In the genomic region with DNA sequence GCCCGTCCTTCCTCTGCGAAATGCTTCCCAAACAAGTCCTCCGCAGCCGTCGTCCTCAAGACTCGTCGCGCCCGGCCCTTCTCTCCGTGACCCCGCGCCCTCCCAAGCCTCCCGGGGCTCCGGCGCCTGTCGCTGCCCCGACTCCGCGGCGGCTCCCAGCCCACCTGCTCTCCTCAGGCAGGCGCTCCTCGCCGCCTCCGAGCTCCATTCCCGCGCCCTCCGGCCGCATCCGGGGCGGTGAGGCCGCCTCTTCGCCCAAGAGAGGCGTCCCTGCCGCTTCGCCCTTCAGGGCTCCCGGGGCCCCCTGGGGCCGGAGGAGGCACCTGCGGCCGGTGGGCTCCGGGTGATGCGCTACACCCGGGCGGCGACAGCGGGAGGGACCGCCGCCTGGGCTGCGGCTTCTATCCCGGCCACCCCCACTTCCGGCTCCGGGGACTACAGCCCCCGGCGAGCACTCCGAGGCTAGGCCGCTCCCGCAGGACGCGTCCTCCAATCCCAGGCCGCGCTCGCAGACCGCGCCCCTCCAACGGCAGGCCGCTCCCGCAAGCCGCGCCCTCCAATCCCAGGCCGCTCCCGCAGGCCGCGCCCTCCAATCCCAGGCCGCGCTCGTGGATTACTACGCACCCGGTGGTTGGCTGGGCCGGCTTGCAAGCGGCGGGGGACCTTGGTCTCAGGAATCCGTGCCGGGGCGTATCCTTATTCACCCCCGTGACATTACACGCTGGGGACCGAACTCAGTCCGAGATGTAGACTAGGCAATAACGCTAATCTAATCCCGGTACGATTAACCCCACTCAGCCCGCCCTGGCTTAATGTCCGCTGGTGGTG, we compare ENCODE assay signal across 8 cellular contexts. TPM values are rescaled to one million over a fixed set of nuclear protein-coding genes. Genes with fewer than 3 reads are reported as not detected.
DNase-seq lines count a peak whose midpoint lies in the region; ATAC-seq and TF ChIP-seq lines count a peak whose summit lies in the region.

A gene (minus strand): TSS at position 414 of the 828 bp plus-strand sequence. CDS start 185 bp downstream, at position 229.

- H3K27ac ChIP-seq in AG04450 (ENCODE audit: low read depth, low read length): peak within 1 kb of the TSS; percentile 33
- peak within 1 kb of the TSS; percentile 72 for H3K27ac ChIP-seq in WERI-Rb-1
- peak within 1 kb of the TSS; percentile 65 for H3K27ac ChIP-seq in mammary epithelial cell (ENCODE audit: insufficient read depth, low read depth, low read length)
- no peak within 1 kb of the TSS for H3K27ac ChIP-seq in iPS-20b (ENCODE audit: low read length)
- peak within 1 kb of the TSS; percentile 66 to 93 (median 87) for H3K27ac ChIP-seq in skin epidermis

- peak within 1 kb of the TSS; percentile 80 for H3K4me3 ChIP-seq in AG04450 (ENCODE audit: low read depth, low read length)
- H3K4me3 ChIP-seq in WERI-Rb-1 (ENCODE audit: low read depth, low read length): peak within 1 kb of the TSS; percentile 71
- H3K4me3 ChIP-seq in mammary epithelial cell (replicated peaks in 1 of 3; ENCODE audit: insufficient read depth in 1 of 3, low read depth in 2 of 3, low read length in 3 of 3): peak within 1 kb of the TSS; percentile 53 to 83 (median 81)
- peak within 1 kb of the TSS; percentile 92 for H3K4me3 ChIP-seq in iPS-20b (ENCODE audit: low read length)
- peak within 1 kb of the TSS; percentile 56 to 97 (median 91) for H3K4me3 ChIP-seq in skin epidermis

- WGBS in mammary epithelial cell (ENCODE audit: low coverage, missing lambda C conversion rate): 4% methylated on average over 17 of the region's 92 CpGs

- H3K4me1 ChIP-seq in mammary epithelial cell (ENCODE audit: insufficient read depth, low read length) (peaks cover 15% of the 10 kb centered on the region), iPS-20b (ENCODE audit: insufficient read depth, low read length) (no peaks in the 10 kb centered on the region)

- peak; percentile 79 for DNase-seq in AG04450 (ENCODE audit: low read depth, low spot score)
- peak; percentile 98 for DNase-seq in NCI-H2227 (lab: John Stamatoyannopoulos, UW; ENCODE audit: unreplicated experiment)
- DNase-seq in WERI-Rb-1: peak; percentile 91
- peak; percentile 96 for DNase-seq in mammary epithelial cell

- no TSS peak for BruUV-seq in mammary epithelial cell (replicated peaks; lab: Mats Ljungman, UMichigan)

- no peaks in the 10 kb centered on the region for H3K9me3 ChIP-seq in AG04450 (ENCODE audit: control insufficient read depth, insufficient read depth, low read length)
- no peaks in the 10 kb centered on the region for H3K9me3 ChIP-seq in WERI-Rb-1 (ENCODE audit: severe bottlenecking)
- H3K9me3 ChIP-seq in mammary epithelial cell (replicated peaks; ENCODE audit: insufficient read depth, low read length): no peaks in the 10 kb centered on the region
- H3K9me3 ChIP-seq in iPS-20b (ENCODE audit: insufficient read depth, low read depth, low read length): no peaks in the 10 kb centered on the region

- H3K36me3 ChIP-seq in WERI-Rb-1: no peaks in the 10 kb centered on the region
- H3K36me3 ChIP-seq in mammary epithelial cell (ENCODE audit: insufficient read depth, low read length): no peaks in the 10 kb centered on the region
- H3K36me3 ChIP-seq in iPS-20b (ENCODE audit: insufficient read depth, low read depth, low read length): no peaks in the 10 kb centered on the region

- POLR2A ChIA-PET in AG04450 (lab: Yijun Ruan, JAX): interaction anchor here (0.9 to 1.2 kb wide), 2 partner anchors 24 to 54 kb away, joined by 3 to 4 read pairs (median 3); no protein-coding TSS in a partner anchor

- peaks cover 43% of the 10 kb centered on the region for H3K79me2 ChIP-seq in mammary epithelial cell (ENCODE audit: insufficient read depth, low read length)

- peak within 1 kb of the TSS; percentile 99 for H2AFZ ChIP-seq in mammary epithelial cell (ENCODE audit: low read depth, low read length)

- CTCF ChIA-PET in AG04450 (lab: Charles Lee) (interaction anchor here (1.2 kb wide), 1 partner anchor 137 kb away, joined by 4 read pairs; no protein-coding TSS in a partner anchor), mammary epithelial cell (lab: Charles Lee; ENCODE audit: low non-redundant PET) (no interaction called here)

- in situ Hi-C loops in mammary epithelial cell (cut with MboI; ENCODE audit: low sequenced_read_pairs in 2 of 2): no loop called here

- H3K9ac ChIP-seq in mammary epithelial cell (ENCODE audit: insufficient read depth, low read length) (peak within 1 kb of the TSS; percentile 85), iPS-20b (ENCODE audit: low read depth, low read length) (peak within 1 kb of the TSS; percentile 88)

- peak within 1 kb of the TSS; percentile 75 for H3K4me2 ChIP-seq in mammary epithelial cell (ENCODE audit: insufficient read depth, low read depth, low read length)

- ATAC-seq in GM18907 (IDR thresholded peaks at IDR 0.05; ENCODE audit: unreplicated experiment) (peak; percentile 85), HG03139 (IDR thresholded peaks at IDR 0.05; ENCODE audit: unreplicated experiment) (peak; percentile 85)

- no peaks in the 10 kb centered on the region for H4K20me1 ChIP-seq in mammary epithelial cell (ENCODE audit: insufficient read depth, low read length)

- dilution Hi-C loops in mammary epithelial cell (cut with HindIII; ENCODE audit: low sequenced_read_pairs): no loop called here

- intact Hi-C loops in mammary epithelial cell (cut with micrococcal nuclease): loop anchor here (1.0 to 5.0 kb wide), 3 partner anchors 24 to 59 kb away; no protein-coding TSS in a partner anchor

- H3K27me3 ChIP-seq in AG04450 (ENCODE audit: control insufficient read depth, insufficient read depth, low read length): no peaks in the 10 kb centered on the region
- H3K27me3 ChIP-seq in WERI-Rb-1 (ENCODE audit: insufficient read depth, low read depth, severe bottlenecking): no peaks in the 10 kb centered on the region
- H3K27me3 ChIP-seq in mammary epithelial cell (ENCODE audit: insufficient read depth, low read length): no peaks in the 10 kb centered on the region
- no peaks in the 10 kb centered on the region; the same call in 1 of the 2 replicates for H3K27me3 ChIP-seq in iPS-20b (ENCODE audit: insufficient read depth, low read length)

- no peak for TF ChIP-seq CTCF in AG04450 (IDR thresholded peaks at IDR 0.05; ENCODE audit: low read depth, low read length)
- no peak for TF ChIP-seq CTCF in WERI-Rb-1 (IDR thresholded peaks at IDR 0.05; ENCODE audit: low read depth, low read length)
- TF ChIP-seq CTCF in mammary epithelial cell (conservative IDR thresholded peaks at IDR 0.05 in 1 of 2, IDR thresholded peaks at IDR 0.05 in 1 of 2; ENCODE audit: extremely low read depth in 1 of 2, insufficient read depth in 1 of 2, low read depth in 1 of 2, low read length in 2 of 2): no peak

RNA-seq across cellular contexts. Expression of the gene that starts here (rescaled TPM):
- polyA plus RNA-seq in AG04450 (2011; rRNA removed) (8.8 and 9.4 TPM in 2 replicates), mammary epithelial cell (17.7 TPM)
- polyA minus RNA-seq in AG04450 (2011; rRNA and poly(A)+ RNA removed): 19.7 and 20.0 TPM in 2 replicates
- total RNA-seq in mammary epithelial cell: 10 to 100 TPM; 21.0 to 32.6 TPM
- polyA minus RNA-seq in mammary epithelial cell: 50.3 TPM
